1 cellular context compared by ENCODE assay signal in genomic region chr14:72559669-72560068, GRCh38.
TF ChIP-seq lines count a peak whose summit lies in the region.

No MANE protein-coding gene starts in this region.

TF ChIP-seq in GM23338, 12 proteins besides CTCF, POLR2A, EP300 and RAD21 (continued from another document):
- no peak for TF ChIP-seq ZNF462 (CRISPR knock-in tag; IDR thresholded peaks at IDR 0.05)
- TF ChIP-seq, protein P1, sequence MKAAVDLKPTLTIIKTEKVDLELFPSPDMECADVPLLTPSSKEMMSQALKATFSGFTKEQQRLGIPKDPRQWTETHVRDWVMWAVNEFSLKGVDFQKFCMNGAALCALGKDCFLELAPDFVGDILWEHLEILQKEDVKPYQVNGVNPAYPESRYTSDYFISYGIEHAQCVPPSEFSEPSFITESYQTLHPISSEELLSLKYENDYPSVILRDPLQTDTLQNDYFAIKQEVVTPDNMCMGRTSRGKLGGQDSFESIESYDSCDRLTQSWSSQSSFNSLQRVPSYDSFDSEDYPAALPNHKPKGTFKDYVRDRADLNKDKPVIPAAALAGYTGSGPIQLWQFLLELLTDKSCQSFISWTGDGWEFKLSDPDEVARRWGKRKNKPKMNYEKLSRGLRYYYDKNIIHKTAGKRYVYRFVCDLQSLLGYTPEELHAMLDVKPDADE (IDR thresholded peaks at IDR 0.05): no peak
- TF ChIP-seq EZH2phosphoT487 (IDR thresholded peaks at IDR 0.05; ENCODE audit: unreplicated experiment): no peak
- TF ChIP-seq NANOG (IDR thresholded peaks at IDR 0.05; ENCODE audit: borderline replicate concordance): no peak
- TF ChIP-seq, protein P2, sequence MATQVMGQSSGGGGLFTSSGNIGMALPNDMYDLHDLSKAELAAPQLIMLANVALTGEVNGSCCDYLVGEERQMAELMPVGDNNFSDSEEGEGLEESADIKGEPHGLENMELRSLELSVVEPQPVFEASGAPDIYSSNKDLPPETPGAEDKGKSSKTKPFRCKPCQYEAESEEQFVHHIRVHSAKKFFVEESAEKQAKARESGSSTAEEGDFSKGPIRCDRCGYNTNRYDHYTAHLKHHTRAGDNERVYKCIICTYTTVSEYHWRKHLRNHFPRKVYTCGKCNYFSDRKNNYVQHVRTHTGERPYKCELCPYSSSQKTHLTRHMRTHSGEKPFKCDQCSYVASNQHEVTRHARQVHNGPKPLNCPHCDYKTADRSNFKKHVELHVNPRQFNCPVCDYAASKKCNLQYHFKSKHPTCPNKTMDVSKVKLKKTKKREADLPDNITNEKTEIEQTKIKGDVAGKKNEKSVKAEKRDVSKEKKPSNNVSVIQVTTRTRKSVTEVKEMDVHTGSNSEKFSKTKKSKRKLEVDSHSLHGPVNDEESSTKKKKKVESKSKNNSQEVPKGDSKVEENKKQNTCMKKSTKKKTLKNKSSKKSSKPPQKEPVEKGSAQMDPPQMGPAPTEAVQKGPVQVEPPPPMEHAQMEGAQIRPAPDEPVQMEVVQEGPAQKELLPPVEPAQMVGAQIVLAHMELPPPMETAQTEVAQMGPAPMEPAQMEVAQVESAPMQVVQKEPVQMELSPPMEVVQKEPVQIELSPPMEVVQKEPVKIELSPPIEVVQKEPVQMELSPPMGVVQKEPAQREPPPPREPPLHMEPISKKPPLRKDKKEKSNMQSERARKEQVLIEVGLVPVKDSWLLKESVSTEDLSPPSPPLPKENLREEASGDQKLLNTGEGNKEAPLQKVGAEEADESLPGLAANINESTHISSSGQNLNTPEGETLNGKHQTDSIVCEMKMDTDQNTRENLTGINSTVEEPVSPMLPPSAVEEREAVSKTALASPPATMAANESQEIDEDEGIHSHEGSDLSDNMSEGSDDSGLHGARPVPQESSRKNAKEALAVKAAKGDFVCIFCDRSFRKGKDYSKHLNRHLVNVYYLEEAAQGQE (IDR thresholded peaks at IDR 0.05; ENCODE audit: unreplicated experiment): no peak
- TF ChIP-seq ZNF114 (CRISPR knock-in tag; IDR thresholded peaks at IDR 0.05): no peak
- TF ChIP-seq STAT1 (IDR thresholded peaks at IDR 0.05; ENCODE audit: unreplicated experiment): no peak
- no peak for TF ChIP-seq ZNF331 (CRISPR knock-in tag; IDR thresholded peaks at IDR 0.05; ENCODE audit: low read depth)
- TF ChIP-seq EZH2 (IDR thresholded peaks at IDR 0.05; ENCODE audit: low read depth, unreplicated experiment): no peak
